In the genomic region with DNA sequence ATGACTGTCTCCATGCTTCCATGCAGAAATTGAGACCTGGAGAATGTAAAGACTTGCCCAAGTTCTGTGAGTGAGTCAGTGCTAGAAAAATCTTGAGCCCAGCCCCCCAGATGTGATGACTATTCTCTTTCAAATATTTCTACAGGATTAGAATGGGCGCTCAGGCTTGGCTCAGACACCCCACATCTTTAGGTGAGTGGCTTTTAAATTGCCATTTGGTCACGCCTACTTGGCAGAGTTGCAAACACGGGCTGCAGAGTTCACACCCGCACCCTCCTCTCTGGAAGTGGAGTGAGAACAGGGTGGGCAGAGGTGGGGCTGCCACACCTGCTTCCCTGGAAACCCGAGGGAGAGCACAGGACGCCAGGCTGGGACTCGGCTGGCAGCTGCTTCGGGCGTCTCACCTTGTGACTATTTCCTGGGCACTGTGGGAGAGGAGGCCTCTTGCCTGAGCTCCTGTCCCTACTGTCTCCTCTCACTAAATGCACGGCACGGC, we compare ENCODE assay signal across 10 cellular contexts. TPM values are rescaled to one million over a fixed set of nuclear protein-coding genes. Genes with fewer than 3 reads are reported as not detected.
DNase-seq lines count a peak whose midpoint lies in the region; ATAC-seq and TF ChIP-seq lines count a peak whose summit lies in the region.
"Had no signal": no experiment of that assay in that cellular context is flagged by ENCODE, and none has a peak within 500 bp of the region (broad histone marks: within the 10 kb centered on the region; RNA-seq: fewer than 3 reads in every experiment).

No MANE protein-coding gene starts in this region.

- no peaks in the 10 kb centered on the region for H3K36me3 ChIP-seq in right lobe of liver

- no peak for TF ChIP-seq POLR2A in right lobe of liver (IDR thresholded peaks at IDR 0.05)

- no peaks in the 10 kb centered on the region for H3K4me1 ChIP-seq in right lobe of liver

- H3K4me3 ChIP-seq in epithelial cell of esophagus (ENCODE audit: low read length) (no peak overlapping the region), retinal pigment epithelial cell (ENCODE audit: low read length) (no peak overlapping the region), right lobe of liver (no peak overlapping the region)

- ATAC-seq in GM18909 (IDR thresholded peaks at IDR 0.05; ENCODE audit: poor library complexity, unreplicated experiment) (no peak), HG02678 (IDR thresholded peaks at IDR 0.05; ENCODE audit: unreplicated experiment) (no peak), right lobe of liver (no peak)

- TF ChIP-seq CTCF in epithelial cell of esophagus (IDR thresholded peaks at IDR 0.05; ENCODE audit: insufficient read depth, low read depth, low read length, missing control alignments) (no peak), retinal pigment epithelial cell (conservative IDR thresholded peaks at IDR 0.05; ENCODE audit: low read depth, low read length) (no peak), right lobe of liver (IDR thresholded peaks at IDR 0.05) (no peak)

- H3K9me3 ChIP-seq in right lobe of liver: no peaks in the 10 kb centered on the region

- 89% methylated on average over 4 of the region's 11 CpGs for WGBS in right lobe of liver (ENCODE audit: insufficient coverage, low coverage, low lambda C conversion rate, missing lambda C conversion rate)

- DNase-seq in HCEC 1CT: peak; percentile 82
- peak; percentile 49 for DNase-seq in NCI-H460 (ENCODE audit: extremely low read depth, low read depth)
- DNase-seq in epithelial cell of esophagus (ENCODE audit: low read depth): peak; percentile 92
- DNase-seq in retinal pigment epithelial cell (ENCODE audit: low read depth): peak; percentile 79
- no peak for DNase-seq in retina
- DNase-seq in right lobe of liver: no peak
- DNase-seq: activated gamma-delta T cell treated with Interleukin-2 at 50 U/mL for 16 hours had no signal

- H3K27ac ChIP-seq in right lobe of liver: no peak overlapping the region
- H3K27ac ChIP-seq: HL-60 had no signal

- intact Hi-C loops in right lobe of liver (cut with DNase I): no loop called here

- no peaks in the 10 kb centered on the region for H3K27me3 ChIP-seq in right lobe of liver

RNA-seq across cellular contexts. Expression of a gene that starts 37.6 kb away (rescaled TPM):
- 0.35 and 0.49 TPM in 2 replicates for total RNA-seq in NCI-H460 (2014; rRNA removed; shearing (Covaris generic))
- polyA plus RNA-seq in NCI-H460 (2014; cell fraction: nucleus; rRNA removed): not detected in 2 replicates
- under 1 TPM in 4 of 6 experiments, not detected in 2; 0.24 to 0.83 (median 0.40) TPM for total RNA-seq in right lobe of liver

Comparison
In these comparisons a context has a peak if more than half of its experiments do, and no peak if none do; other contexts are left out.
1. DNase-seq: peak in HCEC 1CT (single experiment), NCI-H460 (single experiment), epithelial cell of esophagus (single experiment) and retinal pigment epithelial cell (single experiment); none in retina (single experiment) and right lobe of liver (0 of 3).